ENCODE assay signal across 1 cellular context in the genomic region with DNA sequence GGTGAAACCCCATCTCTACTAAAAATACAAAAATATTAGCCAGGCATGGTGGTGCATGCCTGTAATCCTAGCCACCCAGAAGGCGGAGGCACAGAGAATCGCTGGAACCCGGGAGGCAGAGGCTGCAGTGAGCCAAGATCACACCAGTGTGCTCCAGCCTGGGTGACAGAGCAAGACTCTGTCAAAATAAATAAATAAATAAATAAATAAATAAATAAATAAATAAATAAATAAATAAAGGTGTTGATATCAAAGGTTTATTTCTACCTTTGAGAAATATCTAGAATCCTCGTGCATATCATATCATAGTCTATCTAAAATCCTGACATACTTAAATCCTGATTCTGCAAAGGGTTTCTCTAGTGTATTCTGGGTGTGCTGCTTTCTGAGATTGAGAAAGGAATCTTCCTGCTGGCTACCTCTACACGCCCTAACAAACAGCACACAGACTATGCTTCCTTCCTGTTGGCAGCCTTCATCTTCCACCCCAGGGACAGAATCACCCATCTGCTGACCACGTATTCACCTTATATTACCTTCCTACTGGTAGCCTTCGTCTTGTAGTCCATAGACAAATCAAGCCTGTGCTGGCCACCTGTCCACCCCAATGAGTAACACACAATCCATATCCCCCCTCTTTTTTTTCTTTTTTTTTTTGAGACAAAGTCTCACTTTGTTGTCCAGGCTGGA.
TF ChIP-seq lines count a peak whose summit lies in the region.

No MANE protein-coding gene starts in this region.

TF ChIP-seq in GM23338, 12 proteins besides CTCF, POLR2A, EP300 and RAD21:
- TF ChIP-seq EZH2phosphoT487 (IDR thresholded peaks at IDR 0.05; ENCODE audit: unreplicated experiment) (no peak), NANOG (IDR thresholded peaks at IDR 0.05; ENCODE audit: borderline replicate concordance) (no peak), JUNB (IDR thresholded peaks at IDR 0.05; ENCODE audit: unreplicated experiment) (no peak), ZNF331 (CRISPR knock-in tag; IDR thresholded peaks at IDR 0.05; ENCODE audit: low read depth) (no peak), POLR2AphosphoS5 (IDR thresholded peaks at IDR 0.05; ENCODE audit: low read depth) (no peak), ZNF114 (CRISPR knock-in tag; IDR thresholded peaks at IDR 0.05) (no peak)
